In genomic region chr4:68489338-68489737, GRCh38 we compare ENCODE assay signal across 25 cellular contexts. TPM values are rescaled to one million over a fixed set of nuclear protein-coding genes. Genes with fewer than 3 reads are reported as not detected.
"Had no signal": no experiment of that assay in that cellular context is flagged by ENCODE, and none has a peak within 500 bp of the region (broad histone marks: within the 10 kb centered on the region; RNA-seq: fewer than 3 reads in every experiment).

No MANE protein-coding gene starts in this region.

- H3K4me1 ChIP-seq: gastrocnemius medialis, heart right ventricle, psoas muscle, sigmoid colon, tibial artery, upper lobe of right lung, vagina had no signal

- H3K4me3 ChIP-seq: coronary artery, gastrocnemius medialis, heart right ventricle, lung, psoas muscle, sigmoid colon, skin epidermis, tibial artery, upper lobe of right lung, vagina had no signal

- DNase-seq: effector CD4-positive, alpha-beta T cell; endodermal cell; erythroblast; gastrocnemius medialis; heart right ventricle; left colon; left ventricle myocardium superior; mesendoderm; naive B cell; psoas muscle; retina; sigmoid colon; stimulated activated CD4-positive, alpha-beta T cell treated with anti-CD3 and anti-CD28 coated beads, Interleukin-2, amount 100 ng/mL, for 48 hours; upper lobe of right lung had no signal

- FAIRE-seq: endothelial cell of umbilical vein had no signal

- ATAC-seq: gastrocnemius medialis, heart right ventricle, left colon, left ventricle myocardium superior, psoas muscle, upper lobe of right lung had no signal

- H3K27ac ChIP-seq: coronary artery, gastrocnemius medialis, heart right ventricle, psoas muscle, sigmoid colon, skin epidermis, tibial artery, upper lobe of right lung, vagina had no signal

- H3K27me3 ChIP-seq: gastrocnemius medialis, heart right ventricle, sigmoid colon, tibial artery, upper lobe of right lung, vagina had no signal

- H3K9me3 ChIP-seq: gastrocnemius medialis, heart right ventricle, psoas muscle, sigmoid colon, tibial artery, upper lobe of right lung, vagina had no signal

- H3K36me3 ChIP-seq: gastrocnemius medialis, heart right ventricle, sigmoid colon, tibial artery, upper lobe of right lung, vagina had no signal

RNA-seq across cellular contexts. Expression of gene TMPRSS11E, which starts 42.1 kb away (rescaled TPM):
- total RNA-seq: chondrocyte, dermis microvascular lymphatic vessel endothelial cell, endothelial cell of umbilical vein, gastrocnemius medialis, heart right ventricle, kidney epithelial cell, left colon, left ventricle myocardium superior, lung, omental fat pad, psoas muscle, sigmoid colon, temporal lobe, upper lobe of right lung had no signal
- polyA plus RNA-seq: endothelial cell of umbilical vein had no signal
